20 cellular contexts compared by ENCODE assay signal in genomic region chr17:43134774-43135453, GRCh38.
"Had no signal": no experiment of that assay in that cellular context is flagged by ENCODE, and none has a peak within 500 bp of the region (broad histone marks: within the 10 kb centered on the region; RNA-seq: fewer than 3 reads in every experiment).

No MANE protein-coding gene starts in this region.

- H3K27ac ChIP-seq: ascending aorta, breast epithelium, coronary artery, heart left ventricle, ovary, psoas muscle, stomach had no signal

- ATAC-seq: activated CD4-positive, CD25-positive, alpha-beta regulatory T cell treated with anti-CD3 and anti-CD28 coated beads, Interleukin-2, amount 50 U/mL, for 24 hours; activated CD8-positive, alpha-beta T cell treated with anti-CD3 and anti-CD28 coated beads, Interleukin-2, amount 10 ng/mL, durations not matched to agents 7 days and 5 days; heart left ventricle; naive thymus-derived CD8-positive, alpha-beta T cell; psoas muscle had no signal

- H3K27me3 ChIP-seq: ascending aorta, breast epithelium, heart left ventricle, ovary, stomach had no signal

- H3K4me1 ChIP-seq: ascending aorta, breast epithelium, heart left ventricle, psoas muscle had no signal

- H3K9me3 Mint-ChIP-seq: activated CD4-positive, alpha-beta T cell treated with anti-CD3 and anti-CD28 coated beads, Interleukin-2, amount 10 ng/mL, durations not matched to agents 7 days and 5 days; activated naive CD4-positive, alpha-beta T cell treated with anti-CD3 and anti-CD28 coated beads, Interleukin-2, amount 50 U/mL, for 24 hours had no signal

- H3K36me3 ChIP-seq: breast epithelium, ovary had no signal

- H3K9me3 ChIP-seq: ascending aorta, breast epithelium, heart left ventricle, ovary, psoas muscle, stomach had no signal

- H3K27me3 Mint-ChIP-seq: activated CD4-positive, alpha-beta T cell treated with anti-CD3 and anti-CD28 coated beads, Interleukin-2, amount 10 ng/mL, durations not matched to agents 7 days and 5 days; activated naive CD4-positive, alpha-beta T cell treated with anti-CD3 and anti-CD28 coated beads, Interleukin-2, amount 50 U/mL, for 24 hours; naive thymus-derived CD8-positive, alpha-beta T cell had no signal

- H3K4me3 ChIP-seq: ascending aorta, breast epithelium, coronary artery, heart left ventricle, ovary, psoas muscle, stomach had no signal

- DNase-seq: activated CD4-positive, alpha-beta T cell treated with anti-CD3 and anti-CD28 coated beads, Interleukin-2, amount 10 ng/mL, durations not matched to agents 7 days and 5 days; activated CD8-positive, alpha-beta T cell treated with anti-CD3 and anti-CD28 coated beads, Interleukin-2, amount 10 ng/mL, durations not matched to agents 7 days and 5 days; activated gamma-delta T cell; heart left ventricle; kidney glomerular epithelial cell; mesendoderm; naive thymus-derived CD8-positive, alpha-beta T cell; ovary; psoas muscle; right cardiac atrium; small intestine; stimulated activated CD4-positive, alpha-beta T cell treated with anti-CD3 and anti-CD28 coated beads, Interleukin-4, amount 100 ng/mL, for 1 hour; stomach; T1000; trophoblast cell had no signal

- H3K27ac Mint-ChIP-seq: activated CD4-positive, alpha-beta T cell treated with anti-CD3 and anti-CD28 coated beads, Interleukin-2, amount 10 ng/mL, durations not matched to agents 7 days and 5 days; activated CD8-positive, alpha-beta T cell treated with anti-CD3 and anti-CD28 coated beads, Interleukin-2, amount 10 ng/mL, durations not matched to agents 7 days and 5 days; activated naive CD4-positive, alpha-beta T cell treated with anti-CD3 and anti-CD28 coated beads, Interleukin-2, amount 50 U/mL, for 24 hours had no signal

- H3K4me3 Mint-ChIP-seq: activated CD4-positive, alpha-beta T cell treated with anti-CD3 and anti-CD28 coated beads, Interleukin-2, amount 10 ng/mL, durations not matched to agents 7 days and 5 days; activated CD8-positive, alpha-beta T cell treated with anti-CD3 and anti-CD28 coated beads, Interleukin-2, amount 10 ng/mL, durations not matched to agents 7 days and 5 days; activated naive CD4-positive, alpha-beta T cell treated with anti-CD3 and anti-CD28 coated beads, Interleukin-2, amount 50 U/mL, for 24 hours had no signal
